In the genomic region with DNA sequence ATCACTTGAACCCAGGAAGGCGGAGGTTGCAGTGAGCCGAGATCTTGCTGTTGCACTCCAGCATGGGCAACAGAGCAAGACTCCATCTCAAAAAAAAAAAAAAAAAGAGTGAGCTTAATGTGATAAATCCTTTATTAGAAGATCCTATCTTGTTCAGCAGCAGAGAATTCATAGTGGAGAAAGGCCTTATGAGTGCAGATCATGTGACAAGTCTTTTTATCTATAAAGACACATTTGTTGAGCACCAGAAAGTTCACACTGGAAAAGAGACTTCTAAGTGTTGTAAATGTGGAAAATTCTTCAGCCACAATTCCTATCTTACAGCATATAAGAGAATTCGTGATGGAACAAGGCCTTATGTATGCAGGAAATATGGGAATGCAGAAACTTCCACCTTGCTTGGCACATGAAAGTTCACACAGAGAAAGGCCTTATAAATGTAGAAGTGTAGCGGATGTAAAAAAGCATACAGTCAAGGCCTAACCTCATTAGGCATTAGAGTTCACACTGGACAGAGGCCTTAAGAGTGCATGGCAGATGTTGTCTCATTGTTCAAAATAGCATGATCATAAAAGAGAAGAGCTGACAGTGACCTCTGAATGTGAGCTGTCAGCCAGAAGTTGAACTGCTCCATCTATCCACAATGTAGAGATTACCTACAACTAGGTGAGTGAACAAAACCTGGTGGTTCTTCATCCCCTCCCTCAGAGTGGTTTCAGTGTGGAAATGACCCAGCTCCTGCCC, we compare ENCODE assay signal across 12 cellular contexts. TPM values are rescaled to one million over a fixed set of nuclear protein-coding genes. Genes with fewer than 3 reads are reported as not detected.
DNase-seq lines count a peak whose midpoint lies in the region; ATAC-seq and TF ChIP-seq lines count a peak whose summit lies in the region.
"Had no signal": no experiment of that assay in that cellular context is flagged by ENCODE, and none has a peak within 500 bp of the region (broad histone marks: within the 10 kb centered on the region; RNA-seq: fewer than 3 reads in every experiment).

No MANE protein-coding gene starts in this region.

- H3K4me3 Mint-ChIP-seq in Calu3 (ENCODE audit: low read depth, unreplicated experiment), result peak overlapping the region; percentile 26
- no peak overlapping the region for H3K4me3 Mint-ChIP-seq in activated naive CD4-positive, alpha-beta T cell treated with anti-CD3 and anti-CD28 coated beads for 36 hours

- BruUV-seq in Calu3 (replicated peaks; lab: Mats Ljungman, UMichigan), result no TSS peak

- no peak overlapping the region for H4K8ac ChIP-seq in trophoblast cell (ENCODE audit: low read depth, low read length)

- H3K23ac ChIP-seq in trophoblast cell (ENCODE audit: low read length), result no peak overlapping the region

- no peak overlapping the region for H2AK5ac ChIP-seq in trophoblast cell (ENCODE audit: low read length)

- peaks cover 2% of the 10 kb centered on the region for H3K79me1 ChIP-seq in trophoblast cell (ENCODE audit: low read length)

- CTCF ChIA-PET in Calu3 (lab: Charles Lee), result interaction anchor here (0.6 to 1.2 kb wide), 2 partner anchors 17 to 400 kb away, joined by 3 read pairs; no protein-coding TSS in a partner anchor
- CTCF ChIA-PET in RWPE1 (lab: Yijun Ruan, JAX), result interaction anchor here (0.8 kb wide), 1 partner anchor 9 kb away, joined by 5 read pairs; no protein-coding TSS in a partner anchor
- CTCF ChIA-PET in activated naive CD4-positive, alpha-beta T cell treated with anti-CD3 and anti-CD28 coated beads for 36 hours (lab: Charles Lee), result no interaction called here

- H3K4me1 Mint-ChIP-seq in Calu3 (ENCODE audit: low read depth, unreplicated experiment), result peaks cover 68% of the 10 kb centered on the region
- H3K4me1 Mint-ChIP-seq in activated naive CD4-positive, alpha-beta T cell treated with anti-CD3 and anti-CD28 coated beads for 36 hours (ENCODE audit: low read depth), result peaks cover 55% of the 10 kb centered on the region

- H2BK120ac ChIP-seq in trophoblast cell (ENCODE audit: insufficient read depth, low read length, poor library complexity), result no peak overlapping the region

- intact Hi-C loops in Calu3 (cut with micrococcal nuclease; ENCODE audit: unreplicated experiment), result loop anchor here (10.0 kb wide), 1 partner anchor 48 kb away; no protein-coding TSS in a partner anchor
- intact Hi-C loops in activated naive CD4-positive, alpha-beta T cell treated with anti-CD3 and anti-CD28 coated beads for 36 hours (cut with micrococcal nuclease), result no loop called here

- TF ChIP-seq CTCF in Calu3 (IDR thresholded peaks at IDR 0.05; ENCODE audit: unreplicated experiment), result no peak
- no peak for TF ChIP-seq CTCF in RWPE1 (conservative IDR thresholded peaks at IDR 0.05; ENCODE audit: low read depth)

- peaks cover 12% of the 10 kb centered on the region for H3K79me2 ChIP-seq in trophoblast cell (ENCODE audit: control insufficient read depth, insufficient read depth, low read length, poor library complexity)

- peak overlapping the region; percentile 38 for H2BK5ac ChIP-seq in trophoblast cell (ENCODE audit: low read depth, low read length, poor library complexity)

- no peaks in the 10 kb centered on the region for H3K27me3 Mint-ChIP-seq in Calu3 (ENCODE audit: unreplicated experiment)
- H3K27me3 Mint-ChIP-seq in activated naive CD4-positive, alpha-beta T cell treated with anti-CD3 and anti-CD28 coated beads for 36 hours (ENCODE audit: low read depth), result no peaks in the 10 kb centered on the region

- peaks cover 14 to 21% of the 10 kb centered on the region in 2 experiments for H3K4me1 ChIP-seq in trophoblast cell (ENCODE audit: control insufficient read depth in 1 of 2, insufficient read depth in 2 of 2, low read length in 2 of 2)

- ATAC-seq in HG03095 (IDR thresholded peaks at IDR 0.05; ENCODE audit: unreplicated experiment), result no peak
- ATAC-seq: activated CD4-positive, CD25-positive, alpha-beta regulatory T cell treated with anti-CD3 and anti-CD28 coated beads, Interleukin-2, amount 50 U/mL, for 24 hours had no signal

- H3K9me3 ChIP-seq in trophoblast cell (ENCODE audit: insufficient read depth, low read depth, low read length), result no peaks in the 10 kb centered on the region
- H3K9me3 ChIP-seq: thoracic aorta had no signal

- no peak overlapping the region for H4K91ac ChIP-seq in trophoblast cell (ENCODE audit: low read depth, low read length)

- H3K36me3 ChIP-seq in trophoblast cell (ENCODE audit: control insufficient read depth in 1 of 2, insufficient read depth in 2 of 2, low read length in 2 of 2), result no peaks in the 10 kb centered on the region
- H3K36me3 ChIP-seq: thoracic aorta had no signal

- peaks cover 16% of the 10 kb centered on the region for H3K36me3 Mint-ChIP-seq in Calu3 (ENCODE audit: insufficient read depth, unreplicated experiment)
- H3K36me3 Mint-ChIP-seq in activated naive CD4-positive, alpha-beta T cell treated with anti-CD3 and anti-CD28 coated beads for 36 hours (ENCODE audit: low read depth), result peaks cover 17% of the 10 kb centered on the region

- peaks cover 2% of the 10 kb centered on the region for H3K9me3 Mint-ChIP-seq in Calu3 (ENCODE audit: low read depth, unreplicated experiment)
- H3K9me3 Mint-ChIP-seq in activated naive CD4-positive, alpha-beta T cell treated with anti-CD3 and anti-CD28 coated beads for 36 hours, result peaks cover 6% of the 10 kb centered on the region

- no peak overlapping the region for H2BK12ac ChIP-seq in trophoblast cell (ENCODE audit: low read length)

- no peak overlapping the region for H3K14ac ChIP-seq in trophoblast cell (ENCODE audit: low read length)

- H3K27ac ChIP-seq in RWPE1, result peak overlapping the region; percentile 24; the same call in 1 of the 2 replicates
- H3K27ac ChIP-seq in trophoblast cell (ENCODE audit: low read depth, low read length), result peak overlapping the region; percentile 76

- no peak overlapping the region for H3K4me3 ChIP-seq in trophoblast cell (ENCODE audit: low read depth, low read length)
- H3K4me3 ChIP-seq: thoracic aorta had no signal

- WGBS in trophoblast cell (ENCODE audit: extremely low coverage, insufficient coverage, insufficient read length), result no CpG with 5 or more reads among the region's 4 CpGs

- H3K27ac Mint-ChIP-seq in Calu3 (ENCODE audit: unreplicated experiment), result peak overlapping the region; percentile 94
- H3K27ac Mint-ChIP-seq in activated naive CD4-positive, alpha-beta T cell treated with anti-CD3 and anti-CD28 coated beads for 36 hours, result no peak overlapping the region

- no peak for DNase-seq in Calu3
- DNase-seq in RWPE1 (ENCODE audit: low spot score), result no peak
- DNase-seq in foreskin melanocyte, result peak; percentile 60
- no peak for DNase-seq in trophoblast cell
- DNase-seq in activated naive CD4-positive, alpha-beta T cell treated with anti-CD3 and anti-CD28 coated beads for 36 hours, result no peak
- no peak for DNase-seq in NCI-H1694 treated with DMSO at 0.1 percent for 48 hours (lab: John Stamatoyannopoulos, UW)
- DNase-seq: activated naive CD4-positive, alpha-beta T cell; NCI-H1694; NCI-H524 had no signal

- H2AFZ ChIP-seq in trophoblast cell (ENCODE audit: insufficient read depth, low read length, poor library complexity), result no peak overlapping the region

- no peak overlapping the region for H4K12ac ChIP-seq in trophoblast cell (ENCODE audit: low read depth, low read length)

- peak overlapping the region; percentile 64 for H3K4ac ChIP-seq in trophoblast cell (ENCODE audit: low read depth, low read length)

- POLR2A ChIA-PET in RWPE1 (lab: Yijun Ruan, JAX; ENCODE audit: low non-redundant PET), result no interaction called here

- H3K27me3 ChIP-seq in trophoblast cell (ENCODE audit: insufficient read depth, low read length), result no peaks in the 10 kb centered on the region

- H3K18ac ChIP-seq in trophoblast cell (ENCODE audit: low read length), result no peak overlapping the region

- H3K9ac ChIP-seq in trophoblast cell (ENCODE audit: low read length), result no peak overlapping the region

- no peak overlapping the region for H3K4me2 ChIP-seq in trophoblast cell (ENCODE audit: low read length)

RNA-seq across cellular contexts. Expression of a gene that starts 16.7 kb away (rescaled TPM):
- 407 and 474 TPM in 2 replicates for total RNA-seq in Calu3 (2022)
- 165 and 167 TPM in 2 replicates for polyA plus RNA-seq in trophoblast cell (2013)
- total RNA-seq in activated naive CD4-positive, alpha-beta T cell treated with anti-CD3 and anti-CD28 coated beads for 36 hours, result 10 to 100 TPM; 70.7 to 76.3 TPM

RNA-seq across cellular contexts. Expression of a gene that starts 38.3 kb away (rescaled TPM):
- total RNA-seq in Calu3 (2022), result 46.2 and 59.0 TPM in 2 replicates
- polyA plus RNA-seq in trophoblast cell (2013), result 11.7 and 12.0 TPM in 2 replicates
- 1 to 10 TPM; 4.6 to 6.6 TPM for total RNA-seq in activated naive CD4-positive, alpha-beta T cell treated with anti-CD3 and anti-CD28 coated beads for 36 hours
